In the genomic region with DNA sequence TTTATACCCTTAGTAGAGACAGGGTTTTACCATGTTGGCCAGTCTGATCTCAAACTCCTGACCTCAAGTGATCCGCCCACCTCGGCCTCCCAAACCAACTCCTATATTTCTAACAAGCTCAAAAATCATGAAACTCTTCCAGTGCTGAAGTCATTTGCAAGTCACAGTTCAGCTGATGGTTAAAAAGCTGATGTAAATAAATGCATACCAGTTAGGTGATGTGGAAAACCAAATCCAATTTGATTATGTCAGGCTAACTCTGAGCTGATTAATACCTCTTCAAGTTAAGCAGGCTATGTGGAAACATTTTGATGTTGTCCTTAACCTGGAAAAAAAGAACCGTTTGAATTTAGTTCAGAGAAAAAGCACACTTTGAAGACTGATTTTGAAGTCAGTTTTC, we compare ENCODE assay signal across 1 cellular context.
TF ChIP-seq lines count a peak whose summit lies in the region.

No MANE protein-coding gene starts in this region.

TF ChIP-seq in GM23338, 12 proteins besides CTCF, POLR2A, EP300 and RAD21 (continued from another document):
- TF ChIP-seq, protein P1, sequence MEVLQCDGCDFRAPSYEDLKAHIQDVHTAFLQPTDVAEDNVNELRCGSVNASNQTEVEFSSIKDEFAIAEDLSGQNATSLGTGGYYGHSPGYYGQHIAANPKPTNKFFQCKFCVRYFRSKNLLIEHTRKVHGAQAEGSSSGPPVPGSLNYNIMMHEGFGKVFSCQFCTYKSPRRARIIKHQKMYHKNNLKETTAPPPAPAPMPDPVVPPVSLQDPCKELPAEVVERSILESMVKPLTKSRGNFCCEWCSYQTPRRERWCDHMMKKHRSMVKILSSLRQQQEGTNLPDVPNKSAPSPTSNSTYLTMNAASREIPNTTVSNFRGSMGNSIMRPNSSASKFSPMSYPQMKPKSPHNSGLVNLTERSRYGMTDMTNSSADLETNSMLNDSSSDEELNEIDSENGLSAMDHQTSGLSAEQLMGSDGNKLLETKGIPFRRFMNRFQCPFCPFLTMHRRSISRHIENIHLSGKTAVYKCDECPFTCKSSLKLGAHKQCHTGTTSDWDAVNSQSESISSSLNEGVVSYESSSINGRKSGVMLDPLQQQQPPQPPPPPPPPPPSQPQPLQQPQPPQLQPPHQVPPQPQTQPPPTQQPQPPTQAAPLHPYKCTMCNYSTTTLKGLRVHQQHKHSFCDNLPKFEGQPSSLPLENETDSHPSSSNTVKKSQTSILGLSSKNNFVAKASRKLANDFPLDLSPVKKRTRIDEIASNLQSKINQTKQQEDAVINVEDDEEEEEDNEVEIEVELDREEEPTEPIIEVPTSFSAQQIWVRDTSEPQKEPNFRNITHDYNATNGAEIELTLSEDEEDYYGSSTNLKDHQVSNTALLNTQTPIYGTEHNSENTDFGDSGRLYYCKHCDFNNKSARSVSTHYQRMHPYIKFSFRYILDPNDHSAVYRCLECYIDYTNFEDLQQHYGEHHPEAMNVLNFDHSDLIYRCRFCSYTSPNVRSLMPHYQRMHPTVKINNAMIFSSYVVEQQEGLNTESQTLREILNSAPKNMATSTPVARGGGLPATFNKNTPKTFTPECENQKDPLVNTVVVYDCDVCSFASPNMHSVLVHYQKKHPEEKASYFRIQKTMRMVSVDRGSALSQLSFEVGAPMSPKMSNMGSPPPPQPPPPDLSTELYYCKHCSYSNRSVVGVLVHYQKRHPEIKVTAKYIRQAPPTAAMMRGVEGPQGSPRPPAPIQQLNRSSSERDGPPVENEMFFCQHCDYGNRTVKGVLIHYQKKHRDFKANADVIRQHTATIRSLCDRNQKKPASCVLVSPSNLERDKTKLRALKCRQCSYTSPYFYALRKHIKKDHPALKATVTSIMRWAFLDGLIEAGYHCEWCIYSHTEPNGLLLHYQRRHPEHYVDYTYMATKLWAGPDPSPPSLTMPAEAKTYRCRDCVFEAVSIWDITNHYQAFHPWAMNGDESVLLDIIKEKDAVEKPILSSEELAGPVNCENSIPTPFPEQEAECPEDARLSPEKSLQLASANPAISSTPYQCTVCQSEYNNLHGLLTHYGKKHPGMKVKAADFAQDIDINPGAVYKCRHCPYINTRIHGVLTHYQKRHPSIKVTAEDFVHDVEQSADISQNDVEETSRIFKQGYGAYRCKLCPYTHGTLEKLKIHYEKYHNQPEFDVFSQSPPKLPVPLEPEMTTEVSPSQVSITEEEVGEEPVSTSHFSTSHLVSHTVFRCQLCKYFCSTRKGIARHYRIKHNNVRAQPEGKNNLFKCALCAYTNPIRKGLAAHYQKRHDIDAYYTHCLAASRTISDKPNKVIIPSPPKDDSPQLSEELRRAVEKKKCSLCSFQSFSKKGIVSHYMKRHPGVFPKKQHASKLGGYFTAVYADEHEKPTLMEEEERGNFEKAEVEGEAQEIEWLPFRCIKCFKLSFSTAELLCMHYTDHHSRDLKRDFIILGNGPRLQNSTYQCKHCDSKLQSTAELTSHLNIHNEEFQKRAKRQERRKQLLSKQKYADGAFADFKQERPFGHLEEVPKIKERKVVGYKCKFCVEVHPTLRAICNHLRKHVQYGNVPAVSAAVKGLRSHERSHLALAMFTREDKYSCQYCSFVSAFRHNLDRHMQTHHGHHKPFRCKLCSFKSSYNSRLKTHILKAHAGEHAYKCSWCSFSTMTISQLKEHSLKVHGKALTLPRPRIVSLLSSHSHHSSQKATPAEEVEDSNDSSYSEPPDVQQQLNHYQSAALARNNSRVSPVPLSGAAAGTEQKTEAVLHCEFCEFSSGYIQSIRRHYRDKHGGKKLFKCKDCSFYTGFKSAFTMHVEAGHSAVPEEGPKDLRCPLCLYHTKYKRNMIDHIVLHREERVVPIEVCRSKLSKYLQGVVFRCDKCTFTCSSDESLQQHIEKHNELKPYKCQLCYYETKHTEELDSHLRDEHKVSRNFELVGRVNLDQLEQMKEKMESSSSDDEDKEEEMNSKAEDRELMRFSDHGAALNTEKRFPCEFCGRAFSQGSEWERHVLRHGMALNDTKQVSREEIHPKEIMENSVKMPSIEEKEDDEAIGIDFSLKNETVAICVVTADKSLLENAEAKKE (CRISPR knock-in tag; IDR thresholded peaks at IDR 0.05), result no peak
- no peak for TF ChIP-seq STAT1 (IDR thresholded peaks at IDR 0.05; ENCODE audit: unreplicated experiment)
- TF ChIP-seq POLR2AphosphoS5 (IDR thresholded peaks at IDR 0.05; ENCODE audit: low read depth), result no peak
- no peak for TF ChIP-seq EZH2 (IDR thresholded peaks at IDR 0.05; ENCODE audit: low read depth, unreplicated experiment)
- TF ChIP-seq, protein P2, sequence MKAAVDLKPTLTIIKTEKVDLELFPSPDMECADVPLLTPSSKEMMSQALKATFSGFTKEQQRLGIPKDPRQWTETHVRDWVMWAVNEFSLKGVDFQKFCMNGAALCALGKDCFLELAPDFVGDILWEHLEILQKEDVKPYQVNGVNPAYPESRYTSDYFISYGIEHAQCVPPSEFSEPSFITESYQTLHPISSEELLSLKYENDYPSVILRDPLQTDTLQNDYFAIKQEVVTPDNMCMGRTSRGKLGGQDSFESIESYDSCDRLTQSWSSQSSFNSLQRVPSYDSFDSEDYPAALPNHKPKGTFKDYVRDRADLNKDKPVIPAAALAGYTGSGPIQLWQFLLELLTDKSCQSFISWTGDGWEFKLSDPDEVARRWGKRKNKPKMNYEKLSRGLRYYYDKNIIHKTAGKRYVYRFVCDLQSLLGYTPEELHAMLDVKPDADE (IDR thresholded peaks at IDR 0.05), result no peak
- TF ChIP-seq ZNF114 (CRISPR knock-in tag; IDR thresholded peaks at IDR 0.05), result no peak
- no peak for TF ChIP-seq EZH2phosphoT487 (IDR thresholded peaks at IDR 0.05; ENCODE audit: unreplicated experiment)
